Comparison of ENCODE assay signal across 25 cellular contexts in the genomic region with DNA sequence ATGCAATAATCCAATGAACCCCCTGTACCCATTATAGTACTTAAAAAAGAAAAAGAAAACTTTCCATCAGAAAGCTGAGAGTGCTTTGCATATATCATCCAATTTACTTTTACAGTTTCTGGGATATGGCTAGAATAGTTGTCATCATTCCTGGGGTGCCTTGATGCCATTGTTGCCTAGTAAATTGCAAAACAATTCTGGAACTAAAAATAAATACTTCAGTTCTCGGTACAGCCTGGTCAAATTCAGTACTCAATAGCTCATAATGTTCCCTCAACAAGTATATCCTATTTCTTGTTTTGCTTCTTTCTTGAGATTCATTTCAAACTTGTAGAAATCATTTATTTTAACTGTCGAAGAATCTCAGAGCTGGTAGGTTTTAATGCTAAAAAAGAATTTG.
"Had no signal": no experiment of that assay in that cellular context is flagged by ENCODE, and none has a peak within 500 bp of the region (broad histone marks: within the 10 kb centered on the region; RNA-seq: fewer than 3 reads in every experiment).

No MANE protein-coding gene starts in this region.

- H3K36me3 ChIP-seq: colonic mucosa, gastrocnemius medialis, heart left ventricle, left ventricle myocardium inferior, lower lobe of right lung had no signal

- H3K27me3 ChIP-seq: colonic mucosa, gastrocnemius medialis, heart left ventricle, hepatocyte had no signal

- H3K9me3 ChIP-seq: colonic mucosa, gastrocnemius medialis, lower lobe of right lung, mucosa of descending colon had no signal

- DNase-seq: cerebellar nuclear complex; colonic mucosa; cortex of kidney; effector CD8-positive, alpha-beta T cell; effector memory CD8-positive, alpha-beta T cell; endodermal cell; erythroblast; foreskin fibroblast; foreskin melanocyte; gastrocnemius medialis; heart left ventricle; hypothalamus; immature natural killer cell; islet precursor cell; kidney; kidney glomerular epithelial cell; left colon; left ventricle myocardium inferior; lower lobe of right lung; mesenchymal stem cell; mucosa of descending colon had no signal

- H3K27ac ChIP-seq: colonic mucosa, epithelial cell of prostate, gastrocnemius medialis, heart left ventricle, hepatocyte, left ventricle myocardium inferior, lower lobe of right lung had no signal

- ATAC-seq: effector memory CD8-positive, alpha-beta T cell; esophagus mucosa; gastrocnemius medialis; left colon; left lobe of liver; lower lobe of right lung; mucosa of descending colon had no signal

- H3K4me1 ChIP-seq: colonic mucosa, gastrocnemius medialis, left ventricle myocardium inferior, lower lobe of right lung had no signal

- H3K4me3 ChIP-seq: colonic mucosa, gastrocnemius medialis, heart left ventricle, hepatocyte, left ventricle myocardium inferior, lower lobe of right lung, mucosa of descending colon had no signal
